8 cellular contexts compared by ENCODE assay signal in genomic region chr7:82572195-82572880, GRCh38.
A peak's percentile ranks its signal among the peaks of the same experiment; 100 is the strongest.
DNase-seq lines count a peak whose midpoint lies in the region; ATAC-seq, FAIRE-seq and TF ChIP-seq lines count a peak whose summit lies in the region.

No MANE protein-coding gene starts in this region.

- BruUV-seq in GM12878 (replicated peaks; lab: Mats Ljungman, UMichigan): no TSS peak

- H3K9ac ChIP-seq in GM12878 (ENCODE audit: control insufficient read depth, insufficient read depth, low read length): no peak overlapping the region
- H3K9ac ChIP-seq in smooth muscle cell (ENCODE audit: low read depth): no peak overlapping the region

- POLR2A ChIA-PET in GM12878 (lab: Charles Lee): interaction anchor here (0.6 to 1.6 kb wide), 2 partner anchors 128 to 400 kb away, joined by 3 to 6 read pairs; no protein-coding TSS in a partner anchor

- TF ChIP-seq CTCF in GM12878 (IDR thresholded peaks at IDR 0.05 in 2 of 3, conservative IDR thresholded peaks at IDR 0.05 in 1 of 3; ENCODE audit: control insufficient read depth in 2 of 3, extremely low read depth in 1 of 3, insufficient read depth in 1 of 3, low read depth in 3 of 3, low read length in 3 of 3) (peak; percentile 79 to 89 (median 85)), smooth muscle cell (IDR thresholded peaks at IDR 0.05; ENCODE audit: borderline replicate concordance, insufficient read depth, poor library complexity, severe bottlenecking) (peak; percentile 93)

- H3K27me3 ChIP-seq in GM12878 (replicated peaks in 1 of 2; ENCODE audit: control insufficient read depth in 2 of 2, insufficient read depth in 2 of 2, low read length in 1 of 2): no peaks in the 10 kb centered on the region
- no peaks in the 10 kb centered on the region for H3K27me3 ChIP-seq in smooth muscle cell (ENCODE audit: low read depth)

- CTCF ChIA-PET in GM12878 (lab: Yijun Ruan, JAX): interaction anchor here (0.6 to 4.7 kb wide), 61 partner anchors 11 to 1089 kb away, joined by 3 to 71 read pairs (median 4); no protein-coding TSS in a partner anchor

- H4K20me1 ChIP-seq in GM12878 (ENCODE audit: control insufficient read depth, insufficient read depth): no peaks in the 10 kb centered on the region
- H4K20me1 ChIP-seq in smooth muscle cell (ENCODE audit: low read depth): no peaks in the 10 kb centered on the region

- under 1% methylated on average over 9 of the region's 9 CpGs for WGBS in GM12878 (ENCODE audit: insufficient coverage, insufficient replicate concordance, low lambda C conversion rate, missing lambda C conversion rate)
- WGBS in smooth muscle cell (ENCODE audit: low lambda C conversion rate): 6% methylated on average over 9 of the region's 9 CpGs

- H3K4me3 ChIP-seq in GM12878: no peak overlapping the region
- no peak overlapping the region for H3K4me3 ChIP-seq in smooth muscle cell

- no peak for TF ChIP-seq EP300 in GM12878 (IDR thresholded peaks at IDR 0.05; ENCODE audit: borderline replicate concordance in 1 of 2, control insufficient read depth in 1 of 2, low read depth in 2 of 2, low read length in 2 of 2)

- TF ChIP-seq RAD21 in GM12878 (IDR thresholded peaks at IDR 0.05; ENCODE audit: insufficient read depth, low read depth, low read length): peak; percentile 92

- intact Hi-C loops in GM12878 (cut with micrococcal nuclease; ENCODE audit: unreplicated experiment): loop anchor here (1.0 to 5.0 kb wide), 6 partner anchors 90 to 1090 kb away; no protein-coding TSS in a partner anchor

- no peak overlapping the region for H3K4me2 ChIP-seq in GM12878 (ENCODE audit: control insufficient read depth, insufficient read depth)
- peak overlapping the region; percentile 42 for H3K4me2 ChIP-seq in smooth muscle cell

- H3K36me3 ChIP-seq in GM12878 (ENCODE audit: control insufficient read depth in 2 of 2, insufficient read depth in 2 of 2, low read length in 1 of 2): no peaks in the 10 kb centered on the region
- H3K36me3 ChIP-seq in smooth muscle cell (ENCODE audit: low read depth): no peaks in the 10 kb centered on the region

- peak; percentile 96 for ATAC-seq in HG02938 (IDR thresholded peaks at IDR 0.05; ENCODE audit: unreplicated experiment)
- ATAC-seq in GM12878: peak; percentile 77

- H3K79me2 ChIP-seq in GM12878 (ENCODE audit: control insufficient read depth, insufficient read depth, low read length) (no peaks in the 10 kb centered on the region), smooth muscle cell (ENCODE audit: low read depth) (no peaks in the 10 kb centered on the region)

- in situ Hi-C loops in GM12878 (cut with MboI): loop anchor here (5.0 to 10.0 kb wide), 3 partner anchors 348 to 1088 kb away; no protein-coding TSS in a partner anchor

- RAD21 ChIA-PET in GM12878 (lab: Charles Lee; ENCODE audit: unreplicated experiment): interaction anchor here (0.6 to 3.4 kb wide), 39 partner anchors 9 to 529 kb away, joined by 3 to 37 read pairs (median 5); no protein-coding TSS in a partner anchor

- peak; percentile 62 for FAIRE-seq in GM12878 (lab: Jason Lieb, UNC)

- TF ChIP-seq POLR2A in GM12878 (IDR thresholded peaks at IDR 0.05; ENCODE audit: low read depth, low read length): no peak

- H2AFZ ChIP-seq in GM12878 (ENCODE audit: control insufficient read depth, low read depth, low read length) (no peak overlapping the region), smooth muscle cell (ENCODE audit: low read depth) (peak overlapping the region; percentile 16)

- H3F3A ChIP-seq in smooth muscle cell (ENCODE audit: low read depth): no peaks in the 10 kb centered on the region

- H3K4me1 ChIP-seq in GM12878 (ENCODE audit: control insufficient read depth, insufficient read depth, low read length) (no peaks in the 10 kb centered on the region), smooth muscle cell (ENCODE audit: low read depth) (no peaks in the 10 kb centered on the region)

- no peak overlapping the region for H3K27ac ChIP-seq in GM12878 (ENCODE audit: control insufficient read depth, insufficient read depth)
- no peak overlapping the region for H3K27ac ChIP-seq in smooth muscle cell (ENCODE audit: low read depth)

- H3K9me3 ChIP-seq in GM12878 (replicated peaks; ENCODE audit: control insufficient read depth, insufficient read depth, low read length) (no peaks in the 10 kb centered on the region), smooth muscle cell (replicated peaks; ENCODE audit: low read depth) (no peaks in the 10 kb centered on the region)

- SMC1A ChIA-PET in GM12878 (lab: Charles Lee; ENCODE audit: uncharacterized antibody, unreplicated experiment): interaction anchor here (0.5 to 4.6 kb wide), 62 partner anchors 12 to 1088 kb away, joined by 3 to 48 read pairs (median 4); no protein-coding TSS in a partner anchor

- DNase-seq in activated gamma-delta T cell treated with Interleukin-2 at 50 U/mL for 16 hours (peak; percentile 69), activated gamma-delta T cell (lab: John Stamatoyannopoulos, UW) (no peak), NCI-H1694 treated with DMSO at 0.1 percent for 48 hours (lab: John Stamatoyannopoulos, UW) (peak; percentile 88), T-helper 9 cell (peak; percentile 42), GM12878 (ENCODE audit: low read depth, low spot score) (peak; percentile 11), iPS DF 19.7 (ENCODE audit: low read depth, low spot score) (peak; percentile 45), smooth muscle cell (lab: John Stamatoyannopoulos, UW; ENCODE audit: unreplicated experiment) (peak; percentile 33)

TF ChIP-seq in GM12878, 131 proteins besides CTCF, POLR2A, EP300 and RAD21:
- TF ChIP-seq ZNF592 (IDR thresholded peaks at IDR 0.05) (0 out of 2 replicates have a peak, but pooled peaks have one; percentile 58), LARP7 (IDR thresholded peaks at IDR 0.05) (peak; percentile 63; the same call in 1 of the 2 replicates), IKZF1 (conservative IDR thresholded peaks at IDR 0.05) (peak; percentile 39; the same call in 1 of the 2 replicates), YY1 (IDR thresholded peaks at IDR 0.05; ENCODE audit: low read depth, low read length) (peak; percentile 59; the same call in 1 of the 2 replicates), NR2C1 (IDR thresholded peaks at IDR 0.05) (0 out of 2 replicates have a peak, but pooled peaks have one; percentile 13), RELB (IDR thresholded peaks at IDR 0.05; ENCODE audit: low read depth) (no peak), RAD51 (IDR thresholded peaks at IDR 0.05) (no peak), SUPT20H (IDR thresholded peaks at IDR 0.05; ENCODE audit: borderline replicate concordance, control insufficient read depth, low read depth, low read length) (no peak), CBFB (IDR thresholded peaks at IDR 0.05; ENCODE audit: low read depth) (0 out of 2 replicates have a peak, but pooled peaks have one; percentile 18), SMARCA5 (IDR thresholded peaks at IDR 0.05) (peak; percentile 85), ZNF24 (IDR thresholded peaks at IDR 0.05) (peak; percentile 56; the same call in 1 of the 2 replicates), MTA3 (IDR thresholded peaks at IDR 0.05; ENCODE audit: borderline replicate concordance, low read length) (no peak), TCF3 (IDR thresholded peaks at IDR 0.05; ENCODE audit: borderline replicate concordance, insufficient read depth, low read depth, low read length) (no peak), RUNX3 (IDR thresholded peaks at IDR 0.05; ENCODE audit: low read length) (peak; percentile 62), SMC3 (IDR thresholded peaks at IDR 0.05; ENCODE audit: borderline replicate concordance, low read length) (peak; percentile 92)
